ENCODE assay signal across 16 cellular contexts in genomic region chr1:46580140-46580903, GRCh38. TPM values are rescaled to one million over a fixed set of nuclear protein-coding genes. Genes with fewer than 3 reads are reported as not detected.
DNase-seq lines count a peak whose midpoint lies in the region; ATAC-seq, FAIRE-seq and TF ChIP-seq lines count a peak whose summit lies in the region.
"Had no signal": no experiment of that assay in that cellular context is flagged by ENCODE, and none has a peak within 500 bp of the region (broad histone marks: within the 10 kb centered on the region; RNA-seq: fewer than 3 reads in every experiment).

No MANE protein-coding gene starts in this region.

- CTCF ChIA-PET in activated naive CD4-positive, alpha-beta T cell treated with anti-CD3 and anti-CD28 coated beads, Interleukin-2, amount 10 ng/mL, durations not matched to agents 7 days and 5 days (lab: Charles Lee) = no interaction called here

- peak overlapping the region; percentile 69 for H3K27ac Mint-ChIP-seq in activated naive CD4-positive, alpha-beta T cell treated with anti-CD3 and anti-CD28 coated beads, Interleukin-2, amount 10 ng/mL, durations not matched to agents 7 days and 5 days

- peaks cover 70% of the 10 kb centered on the region for H3K36me3 Mint-ChIP-seq in activated naive CD4-positive, alpha-beta T cell treated with anti-CD3 and anti-CD28 coated beads, Interleukin-2, amount 10 ng/mL, durations not matched to agents 7 days and 5 days

- no peak for TF ChIP-seq CTCF in bronchial epithelial cell (IDR thresholded peaks at IDR 0.05; ENCODE audit: insufficient read depth, low read length, severe bottlenecking)
- TF ChIP-seq CTCF in stomach (IDR thresholded peaks at IDR 0.05) = no peak

- H3K9me3 Mint-ChIP-seq in activated naive CD4-positive, alpha-beta T cell treated with anti-CD3 and anti-CD28 coated beads, Interleukin-2, amount 10 ng/mL, durations not matched to agents 7 days and 5 days = no peaks in the 10 kb centered on the region

- TF ChIP-seq EP300 in stomach (IDR thresholded peaks at IDR 0.05) = no peak

- H3K4me3 Mint-ChIP-seq in activated naive CD4-positive, alpha-beta T cell treated with anti-CD3 and anti-CD28 coated beads, Interleukin-2, amount 10 ng/mL, durations not matched to agents 7 days and 5 days = no peak overlapping the region

- no peak for DNase-seq in activated naive CD4-positive, alpha-beta T cell treated with anti-CD3 and anti-CD28 coated beads, Interleukin-2, amount 10 ng/mL, durations not matched to agents 7 days and 5 days
- DNase-seq in activated naive CD4-positive, alpha-beta T cell treated with Interleukin-2 at 50 U/mL for 16 hours = no peak
- peak; percentile 66 for DNase-seq in NOMO-1 treated with dmso at 0.1 percent for 144 hours (lab: John Stamatoyannopoulos, UW; ENCODE audit: unreplicated experiment)
- DNase-seq in bronchial epithelial cell (ENCODE audit: low read depth) = no peak
- no peak for DNase-seq in stomach
- no peak for DNase-seq in NCI-H1436 (lab: John Stamatoyannopoulos, UW)
- DNase-seq: activated CD4-positive, CD25-positive, alpha-beta regulatory T cell; activated gamma-delta T cell treated with Interleukin-2 at 50 U/mL for 16 hours; NCI-H187; NCI-H69; SHP77; stimulated activated CD8-positive, alpha-beta memory T cell treated with anti-CD3 and anti-CD28 coated beads, Interleukin-4, amount 100 ng/mL, for 48 hours had no signal

- WGBS in stomach, 5 donors = 84 to 96% (median 93%) methylated on average over 6 of the region's 6 CpGs

- H3K36me3 ChIP-seq in bronchial epithelial cell (ENCODE audit: control insufficient read depth, insufficient read depth, low read length) (peaks cover 19% of the 10 kb centered on the region), stomach (peaks cover 66 to 100% (median 96%) of the 10 kb centered on the region in 4 donors)

- ATAC-seq in HG03095 (IDR thresholded peaks at IDR 0.05; ENCODE audit: unreplicated experiment) = no peak
- no peak for ATAC-seq in HG03135 (IDR thresholded peaks at IDR 0.05; ENCODE audit: unreplicated experiment)

- peaks cover 43% of the 10 kb centered on the region for H3K4me1 Mint-ChIP-seq in activated naive CD4-positive, alpha-beta T cell treated with anti-CD3 and anti-CD28 coated beads, Interleukin-2, amount 10 ng/mL, durations not matched to agents 7 days and 5 days

- H3K27me3 ChIP-seq in bronchial epithelial cell (ENCODE audit: control insufficient read depth, insufficient read depth, low read length) (no peaks in the 10 kb centered on the region), stomach (no peaks in the 10 kb centered on the region)

- FAIRE-seq in bronchial epithelial cell (lab: Jason Lieb, UNC) = peak; percentile 18
- FAIRE-seq: G401.6 had no signal

- no peaks in the 10 kb centered on the region for H3K27me3 Mint-ChIP-seq in activated naive CD4-positive, alpha-beta T cell treated with anti-CD3 and anti-CD28 coated beads, Interleukin-2, amount 10 ng/mL, durations not matched to agents 7 days and 5 days

- no peak overlapping the region for H3K4me3 ChIP-seq in bronchial epithelial cell (ENCODE audit: low read depth, low read length)
- H3K4me3 ChIP-seq in stomach = no peak overlapping the region

- no peaks in the 10 kb centered on the region for H3K9me3 ChIP-seq in stomach

- intact Hi-C loops in stomach (cut with DNase I; ENCODE audit: low total_unique reads) = no loop called here

- H3K4me1 ChIP-seq in stomach = peaks cover 0 to 15% (median 0%) of the 10 kb centered on the region in 4 donors

- peak overlapping the region in 3 of 5 donors; percentile 41 to 79 (median 75) for H3K27ac ChIP-seq in stomach

- no peak for TF ChIP-seq POLR2A in stomach (IDR thresholded peaks at IDR 0.05)

RNA-seq across cellular contexts. Expression of gene MKNK1, which starts 23.7 kb away (rescaled TPM):
- total RNA-seq in bronchial epithelial cell = 16.8 and 21.8 TPM in 2 replicates
- total RNA-seq in stomach = 100 to 1,000 TPM in 1 of 5 donors, 10 to 100 TPM in 4; 35.0 to 182 (median 43.7) TPM
- polyA plus RNA-seq in stomach = 10 to 100 TPM; 21.2 to 32.4 (median 29.1) TPM

RNA-seq across cellular contexts. Expression of gene KNCN, which starts 28.9 kb away (rescaled TPM):
- total RNA-seq in bronchial epithelial cell = not detected in 2 replicates
- not detected for total RNA-seq in stomach
- not detected for polyA plus RNA-seq in stomach
- total RNA-seq: mesenteric fat pad had no signal

RNA-seq across cellular contexts. Expression of gene MOB3C, which starts 36.3 kb away (rescaled TPM):
- total RNA-seq in bronchial epithelial cell (7.8 and 8.4 TPM in 2 replicates), stomach (10 to 100 TPM in 4 of 5 donors, 1 to 10 TPM in 1; 8.4 to 27.2 (median 15.2) TPM)
- polyA plus RNA-seq in stomach = 10 to 100 TPM; 10.2 to 12.0 (median 10.4) TPM
